4 cellular contexts compared by ENCODE assay signal in the genomic region with DNA sequence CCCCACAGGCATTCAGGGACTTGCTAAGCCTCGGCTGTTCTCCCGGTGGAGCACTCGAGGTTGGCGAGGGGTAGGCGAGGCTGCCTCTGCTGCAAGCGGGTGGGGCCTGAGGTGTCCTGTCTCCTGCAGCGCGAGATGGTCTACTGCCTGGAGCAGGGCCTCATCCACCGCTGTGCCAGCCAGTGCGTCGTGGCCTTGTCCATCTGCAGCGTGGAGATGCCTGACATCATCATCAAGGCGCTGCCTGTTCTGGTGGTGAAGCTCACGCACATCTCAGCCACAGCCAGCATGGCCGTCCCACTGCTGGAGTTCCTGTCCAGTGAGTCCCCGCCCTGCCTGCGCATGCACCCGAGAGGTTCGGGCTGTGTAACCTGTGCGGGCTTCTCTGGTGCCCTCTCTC. TPM values are rescaled to one million over a fixed set of nuclear protein-coding genes. Genes with fewer than 3 reads are reported as not detected.
"Had no signal": no experiment of that assay in that cellular context is flagged by ENCODE, and none has a peak within 500 bp of the region (broad histone marks: within the 10 kb centered on the region; RNA-seq: fewer than 3 reads in every experiment).

No MANE protein-coding gene starts in this region.

- H3K4me3 ChIP-seq: GM12878 had no signal

- ATAC-seq: GM12878 had no signal

- DNase-seq: GDM1, GF-D8 had no signal

RNA-seq across cellular contexts. Expression of a gene that starts 54.5 kb away (rescaled TPM):
- total RNA-seq: G401 had no signal
